In genomic region chr4:140243345-140243753, GRCh38 we compare ENCODE assay signal across 8 cellular contexts.
DNase-seq lines count a peak whose midpoint lies in the region; ATAC-seq and TF ChIP-seq lines count a peak whose summit lies in the region.

No MANE protein-coding gene starts in this region.

- no peaks in the 10 kb centered on the region for H3K27me3 ChIP-seq in cardiac muscle cell
- no peaks in the 10 kb centered on the region for H3K27me3 ChIP-seq in Karpas-422 (ENCODE audit: low read length)

- peak overlapping the region; percentile 67 for H3K9ac ChIP-seq in Karpas-422 (ENCODE audit: low read length)

- no peaks in the 10 kb centered on the region for H3K79me2 ChIP-seq in Karpas-422 (ENCODE audit: low read length)

- peak overlapping the region; percentile 81; the same call in 1 of the 2 replicates for H2AFZ ChIP-seq in Karpas-422 (ENCODE audit: low read length)

- H4K20me1 ChIP-seq in Karpas-422 (ENCODE audit: insufficient read depth, low read depth, low read length): no peaks in the 10 kb centered on the region

- H3K27ac ChIP-seq in cardiac muscle cell (peak overlapping the region; percentile 40), Karpas-422 (ENCODE audit: low read length) (peak overlapping the region; percentile 85)

- no peaks in the 10 kb centered on the region for H3K36me3 ChIP-seq in cardiac muscle cell
- H3K36me3 ChIP-seq in Karpas-422 (ENCODE audit: insufficient read depth, low read length): no peaks in the 10 kb centered on the region

- H3K4me3 ChIP-seq in cardiac muscle cell: no peak overlapping the region
- peak overlapping the region; percentile 59 for H3K4me3 ChIP-seq in Karpas-422 (ENCODE audit: low read length)

- H3K9me3 ChIP-seq in cardiac muscle cell (ENCODE audit: low read depth): no peaks in the 10 kb centered on the region
- H3K9me3 ChIP-seq in Karpas-422 (ENCODE audit: low read length): no peaks in the 10 kb centered on the region

- H3K9me2 ChIP-seq in Karpas-422 (replicated peaks; ENCODE audit: insufficient read depth, low read length): no peaks in the 10 kb centered on the region

- TF ChIP-seq CTCF in cardiac muscle cell (IDR thresholded peaks at IDR 0.05; ENCODE audit: low read depth, low read length): no peak

- intact Hi-C loops in Right ventricle myocardium superior (cut with DNase I): no loop called here

- no peak for ATAC-seq in Right ventricle myocardium superior (ENCODE audit: poor library complexity)
- peak; percentile 80 for ATAC-seq in GM21825 (IDR thresholded peaks at IDR 0.05; ENCODE audit: unreplicated experiment)

- peak in 1 of 2 donors; percentile 49 for DNase-seq in cardiac muscle cell (ENCODE audit: low read depth in 1 of 2, low spot score in 1 of 2)
- DNase-seq in Right ventricle myocardium superior: no peak
- DNase-seq in Karpas-422: peak; percentile 76
- peak; percentile 27 for DNase-seq in SKM-1 (lab: John Stamatoyannopoulos, UW; ENCODE audit: unreplicated experiment)
- DNase-seq in lung microvascular endothelial cell (ENCODE audit: low read depth in 2 of 2): peak; percentile 49 to 69
- DNase-seq in medulla oblongata (ENCODE audit: extremely low spot score): no peak
- no peak for DNase-seq in dedifferentiated amniotic fluid mesenchymal stem cell (ENCODE audit: extremely low spot score)

- peak overlapping the region; percentile 80 for H3K4me2 ChIP-seq in Karpas-422 (ENCODE audit: low read depth, low read length, poor library complexity, severe bottlenecking)

- H3K4me1 ChIP-seq in cardiac muscle cell (ENCODE audit: low read depth) (peaks cover 41% of the 10 kb centered on the region), Karpas-422 (ENCODE audit: low read length) (peaks cover 54% of the 10 kb centered on the region)

Comparison
In these comparisons a context has a peak if more than half of its experiments do, and no peak if none do; other contexts are left out.
1. DNase-seq: peak in Karpas-422 (single experiment), SKM-1 (single experiment) and lung microvascular endothelial cell (2 of 2); none in Right ventricle myocardium superior (single experiment), medulla oblongata (single experiment) and dedifferentiated amniotic fluid mesenchymal stem cell (single experiment).